In the genomic region with DNA sequence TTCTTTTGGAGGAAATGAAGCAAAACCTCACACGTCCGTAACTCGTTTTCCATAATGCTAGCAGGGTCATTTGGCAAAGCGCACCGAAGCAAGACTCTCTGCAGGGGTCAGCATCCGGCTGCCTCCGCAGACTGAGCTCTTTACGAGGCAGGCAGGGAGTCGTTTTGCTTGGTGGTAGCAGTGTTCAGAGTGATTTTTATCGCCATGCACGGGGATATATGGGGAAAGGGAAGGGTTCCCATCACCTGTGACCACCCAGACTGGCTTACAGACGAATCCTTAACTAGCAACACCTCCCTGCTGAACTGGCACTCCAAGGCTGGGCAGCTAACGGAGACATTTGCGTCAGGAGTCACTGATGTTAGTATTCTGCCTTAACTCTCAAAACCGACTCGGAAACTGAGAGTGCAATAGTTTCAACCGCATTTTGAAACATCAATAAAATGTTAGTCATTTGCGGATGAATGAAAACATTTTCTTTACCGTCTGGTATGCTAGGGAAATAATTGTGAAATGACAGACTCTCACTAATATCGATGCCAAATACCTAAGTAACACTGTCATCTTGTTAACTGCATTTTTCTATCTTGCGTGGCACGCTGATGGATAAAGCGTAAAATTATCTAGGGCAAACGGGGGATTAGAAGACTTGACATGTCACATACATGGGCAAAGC, we compare ENCODE assay signal across 8 cellular contexts. TPM values are rescaled to one million over a fixed set of nuclear protein-coding genes. Genes with fewer than 3 reads are reported as not detected.
DNase-seq lines count a peak whose midpoint lies in the region; ATAC-seq and TF ChIP-seq lines count a peak whose summit lies in the region.

No MANE protein-coding gene starts in this region.

- 4% methylated on average over 7 to 23 of the region's 24 CpGs for WGBS in transverse colon (ENCODE audit: low coverage in 1 of 2), 2 donors

- no peak overlapping the region for H3K4me3 Mint-ChIP-seq in activated CD4-positive, alpha-beta T cell treated with anti-CD3 and anti-CD28 coated beads, Interleukin-2, amount 10 ng/mL, durations not matched to agents 7 days and 5 days
- no peak overlapping the region for H3K4me3 Mint-ChIP-seq in T-helper 17 cell

- peak; percentile 10 for DNase-seq in activated CD4-positive, alpha-beta T cell treated with anti-CD3 and anti-CD28 coated beads, Interleukin-2, amount 10 ng/mL, durations not matched to agents 7 days and 5 days
- no peak for DNase-seq in activated CD4-positive, alpha-beta T cell treated with anti-CD3 and anti-CD28 coated beads for 4 hours
- DNase-seq in HAP-1 (ENCODE audit: low spot score in 2 of 2) (peak; percentile 9 to 51), LoVo (ENCODE audit: low spot score) (peak; percentile 31), T-helper 17 cell (no peak), epithelial cell of proximal tubule (ENCODE audit: low read depth) (peak; percentile 84), mucosa of descending colon (peak; percentile 27 to 39 (median 35)), transverse colon (peak; percentile 19)

- peak overlapping the region; percentile 79 to 94 (median 87) for H3K27ac ChIP-seq in transverse colon

- CTCF ChIA-PET in activated CD4-positive, alpha-beta T cell treated with anti-CD3 and anti-CD28 coated beads, Interleukin-2, amount 10 ng/mL, durations not matched to agents 7 days and 5 days (lab: Charles Lee), result no interaction called here

- intact Hi-C loops in mucosa of descending colon (cut with DNase I, micrococcal nuclease), result no loop called here
- intact Hi-C loops in transverse colon (cut with DNase I; ENCODE audit: low total_unique reads), result loop anchor here (5.0 kb wide), 1 partner anchor 102 kb away; no protein-coding TSS in a partner anchor

- peaks cover 14% of the 10 kb centered on the region for H3K4me1 Mint-ChIP-seq in activated CD4-positive, alpha-beta T cell treated with anti-CD3 and anti-CD28 coated beads, Interleukin-2, amount 10 ng/mL, durations not matched to agents 7 days and 5 days
- H3K4me1 Mint-ChIP-seq in T-helper 17 cell, result peaks cover 15% of the 10 kb centered on the region

- ATAC-seq in T-helper 17 cell (peak; percentile 17), mucosa of descending colon (peak; percentile 15)

- in situ Hi-C loops in HAP-1 (cut with MboI; ENCODE audit: low sequenced_read_pairs), result no loop called here
- in situ Hi-C loops in transverse colon (cut with MboI; ENCODE audit: low pct_ligation_motif_present in 1 of 4, low pct_unique_long_range_greater_than_20kb in 1 of 4, low sequenced_read_pairs in 3 of 4), result no loop called here

- no peaks in the 10 kb centered on the region for H3K36me3 Mint-ChIP-seq in activated CD4-positive, alpha-beta T cell treated with anti-CD3 and anti-CD28 coated beads, Interleukin-2, amount 10 ng/mL, durations not matched to agents 7 days and 5 days (ENCODE audit: low read depth)
- peaks cover 3% of the 10 kb centered on the region for H3K36me3 Mint-ChIP-seq in T-helper 17 cell (ENCODE audit: low read depth)

- TF ChIP-seq CTCF in epithelial cell of proximal tubule (conservative IDR thresholded peaks at IDR 0.05; ENCODE audit: low read depth, low read length) (peak; percentile 31), mucosa of descending colon (IDR thresholded peaks at IDR 0.05) (no peak), transverse colon (IDR thresholded peaks at IDR 0.05) (no peak)

- H3K9me3 Mint-ChIP-seq in activated CD4-positive, alpha-beta T cell treated with anti-CD3 and anti-CD28 coated beads, Interleukin-2, amount 10 ng/mL, durations not matched to agents 7 days and 5 days, result no peaks in the 10 kb centered on the region

- H3K36me3 ChIP-seq in HAP-1 (replicated peaks), result no peaks in the 10 kb centered on the region
- no peaks in the 10 kb centered on the region for H3K36me3 ChIP-seq in mucosa of descending colon (ENCODE audit: low read depth)
- H3K36me3 ChIP-seq in transverse colon, result no peaks in the 10 kb centered on the region

- H3K9me3 ChIP-seq in HAP-1 (no peaks in the 10 kb centered on the region), T-helper 17 cell (ENCODE audit: control insufficient read depth, low read length, poor library complexity, severe bottlenecking) (no peaks in the 10 kb centered on the region), mucosa of descending colon (no peaks in the 10 kb centered on the region), transverse colon (no peaks in the 10 kb centered on the region)

- TF ChIP-seq EP300 in transverse colon (IDR thresholded peaks at IDR 0.05; ENCODE audit: low read depth), result no peak

- H3K4me1 ChIP-seq in HAP-1 (peaks cover 8% of the 10 kb centered on the region), mucosa of descending colon (ENCODE audit: low read depth) (no peaks in the 10 kb centered on the region), transverse colon (peaks cover 0 to 15% (median 7%) of the 10 kb centered on the region in 4 donors)

- H3K27me3 ChIP-seq in HAP-1 (ENCODE audit: low read depth), result peaks cover 42% of the 10 kb centered on the region
- peaks cover 40% of the 10 kb centered on the region for H3K27me3 ChIP-seq in transverse colon

- H3K27ac Mint-ChIP-seq in activated CD4-positive, alpha-beta T cell treated with anti-CD3 and anti-CD28 coated beads, Interleukin-2, amount 10 ng/mL, durations not matched to agents 7 days and 5 days, result no peak overlapping the region
- no peak overlapping the region for H3K27ac Mint-ChIP-seq in T-helper 17 cell

- peaks cover 36% of the 10 kb centered on the region for H3K27me3 Mint-ChIP-seq in activated CD4-positive, alpha-beta T cell treated with anti-CD3 and anti-CD28 coated beads, Interleukin-2, amount 10 ng/mL, durations not matched to agents 7 days and 5 days
- peaks cover 5% of the 10 kb centered on the region for H3K27me3 Mint-ChIP-seq in T-helper 17 cell

- POLR2A ChIA-PET in activated CD4-positive, alpha-beta T cell treated with anti-CD3 and anti-CD28 coated beads, Interleukin-2, amount 10 ng/mL, durations not matched to agents 7 days and 5 days (lab: Charles Lee), result interaction anchor here (0.8 kb wide), 1 partner anchor 10 kb away, joined by 6 read pairs; no protein-coding TSS in a partner anchor

- no peak for TF ChIP-seq POLR2A in transverse colon (IDR thresholded peaks at IDR 0.05)

- H3K4me3 ChIP-seq in HAP-1 (peak overlapping the region; percentile 28), epithelial cell of proximal tubule (ENCODE audit: low read depth, low read length) (peak overlapping the region; percentile 72), mucosa of descending colon (no peak overlapping the region), transverse colon (peak overlapping the region; percentile 39 to 60 (median 50))

RNA-seq across cellular contexts. Expression of gene NEGR1, which starts 2.2 kb away (rescaled TPM):
- total RNA-seq in activated CD4-positive, alpha-beta T cell treated with anti-CD3 and anti-CD28 coated beads, Interleukin-2, amount 10 ng/mL, durations not matched to agents 7 days and 5 days, result not detected
- under 1 TPM in 1 of 2 donors, not detected in 1; 0.08 TPM for total RNA-seq in T-helper 17 cell
- total RNA-seq in epithelial cell of proximal tubule, result 3.1 and 8.6 TPM in 2 replicates
- 10 to 100 TPM in 1 of 3 donors, 1 to 10 TPM in 2; 2.3 to 47.9 (median 8.0) TPM for total RNA-seq in mucosa of descending colon
- total RNA-seq in transverse colon, result 10 to 100 TPM in 1 of 4 donors, 1 to 10 TPM in 3; 7.0 to 10.0 (median 8.1) TPM

Comparison
In these comparisons a context has a peak if more than half of its experiments do, and no peak if none do; other contexts are left out.
1. DNase-seq: peak in activated CD4-positive, alpha-beta T cell treated with anti-CD3 and anti-CD28 coated beads, Interleukin-2, amount 10 ng/mL, durations not matched to agents 7 days and 5 days (single experiment), HAP-1 (2 of 2), LoVo (single experiment), epithelial cell of proximal tubule (single experiment), mucosa of descending colon (3 of 3) and transverse colon (single experiment); none in activated CD4-positive, alpha-beta T cell treated with anti-CD3 and anti-CD28 coated beads for 4 hours (0 of 2) and T-helper 17 cell (0 of 3).